30 cellular contexts compared by ENCODE assay signal in the genomic region with DNA sequence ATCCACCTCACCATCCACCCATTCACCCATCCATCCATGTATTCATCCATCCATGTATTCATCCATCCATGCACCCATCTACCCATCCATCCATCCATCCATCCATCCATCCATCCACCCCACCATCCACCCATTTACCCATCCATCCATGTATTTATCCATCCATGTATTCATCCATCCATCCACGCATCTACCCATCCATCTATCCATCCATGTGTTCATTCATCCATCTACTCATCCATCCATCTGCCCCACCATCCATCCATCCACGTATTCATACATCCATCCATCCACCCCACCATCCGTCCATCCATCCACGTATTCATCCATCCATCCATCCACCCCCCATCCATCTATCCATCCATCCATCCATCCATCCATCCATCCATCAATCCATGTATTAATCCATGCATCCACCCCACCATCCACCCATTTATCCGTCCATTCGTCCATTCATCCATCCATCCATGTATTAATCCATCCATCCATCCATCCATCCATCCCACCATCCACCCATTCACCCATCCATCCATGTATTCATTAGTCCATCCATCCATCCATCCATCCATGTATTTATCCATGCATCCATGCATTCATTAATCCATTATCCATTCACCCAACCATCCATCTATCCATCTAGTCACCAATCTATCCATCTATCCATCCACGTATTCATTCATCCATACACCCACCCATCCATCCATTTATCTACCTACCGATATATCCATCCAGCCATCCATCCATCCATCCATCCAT. TPM values are rescaled to one million over a fixed set of nuclear protein-coding genes. Genes with fewer than 3 reads are reported as not detected.
DNase-seq lines count a peak whose midpoint lies in the region; ATAC-seq and TF ChIP-seq lines count a peak whose summit lies in the region.
"Had no signal": no experiment of that assay in that cellular context is flagged by ENCODE, and none has a peak within 500 bp of the region (broad histone marks: within the 10 kb centered on the region; RNA-seq: fewer than 3 reads in every experiment).

No MANE protein-coding gene starts in this region.

- intact Hi-C loops in activated CD4-positive, alpha-beta T cell treated with anti-CD3 and anti-CD28 coated beads for 36 hours (cut with DNase I, micrococcal nuclease) = no loop called here
- intact Hi-C loops in CD4-positive, alpha-beta memory T cell (cut with micrococcal nuclease) = no loop called here
- intact Hi-C loops in naive thymus-derived CD4-positive, alpha-beta T cell (cut with micrococcal nuclease) = no loop called here
- intact Hi-C loops in upper lobe of right lung (cut with DNase I) = no loop called here

- H3K36me3 ChIP-seq in CD4-positive, alpha-beta memory T cell (ENCODE audit: insufficient read depth, low read length) = peaks cover 27% of the 10 kb centered on the region
- H3K36me3 ChIP-seq in naive thymus-derived CD4-positive, alpha-beta T cell (ENCODE audit: control insufficient read depth in 2 of 3, insufficient read depth in 3 of 3, low read length in 3 of 3) = peaks cover 0 to 30% (median 0%) of the 10 kb centered on the region in 3 experiments
- no peaks in the 10 kb centered on the region for H3K36me3 ChIP-seq in upper lobe of right lung
- H3K36me3 ChIP-seq: sigmoid colon had no signal

- POLR2A ChIA-PET in activated CD4-positive, alpha-beta T cell treated with anti-CD3 and anti-CD28 coated beads for 36 hours (lab: Charles Lee) = no interaction called here
- POLR2A ChIA-PET in CD4-positive, alpha-beta memory T cell (lab: Charles Lee; ENCODE audit: partially characterized antibody) = no interaction called here
- POLR2A ChIA-PET in naive thymus-derived CD4-positive, alpha-beta T cell (lab: Charles Lee) = no interaction called here

- no peak overlapping the region for H3K4me3 Mint-ChIP-seq in activated CD4-positive, alpha-beta T cell treated with anti-CD3 and anti-CD28 coated beads for 36 hours
- H3K4me3 Mint-ChIP-seq in CD4-positive, alpha-beta memory T cell = peak overlapping the region; percentile 24 to 80 (median 60)
- H3K4me3 Mint-ChIP-seq in activated naive CD8-positive, alpha-beta T cell = peak overlapping the region; percentile 14
- peak overlapping the region in 8 of 10 donors; percentile 14 to 97 (median 55) for H3K4me3 Mint-ChIP-seq in naive thymus-derived CD4-positive, alpha-beta T cell
- H3K4me3 Mint-ChIP-seq: brain, type B pancreatic cell had no signal

- H3K4me1 ChIP-seq in CD4-positive, alpha-beta memory T cell (ENCODE audit: insufficient read depth, low read length) = peaks cover 52% of the 10 kb centered on the region
- H3K4me1 ChIP-seq in naive thymus-derived CD4-positive, alpha-beta T cell (ENCODE audit: control insufficient read depth in 2 of 2, insufficient read depth in 2 of 2, low read length in 2 of 2) = peaks cover 39% of the 10 kb centered on the region in 2 donors
- peaks cover 4% of the 10 kb centered on the region for H3K4me1 ChIP-seq in upper lobe of right lung
- H3K4me1 ChIP-seq: psoas muscle, sigmoid colon had no signal

- no peak for TF ChIP-seq CTCF in upper lobe of right lung (IDR thresholded peaks at IDR 0.05)

- no peak for ATAC-seq in activated CD4-positive, alpha-beta T cell treated with anti-CD3 and anti-CD28 coated beads for 36 hours
- no peak for ATAC-seq in naive thymus-derived CD4-positive, alpha-beta T cell
- ATAC-seq in upper lobe of right lung = no peak
- ATAC-seq: heart left ventricle, left ventricle myocardium superior, Panc1, psoas muscle, SK-N-SH treated with all-trans-retinoic acid at 6 μM for 48 hours had no signal

- CTCF ChIA-PET in activated CD4-positive, alpha-beta T cell treated with anti-CD3 and anti-CD28 coated beads for 36 hours (lab: Charles Lee) = no interaction called here
- CTCF ChIA-PET in CD4-positive, alpha-beta memory T cell (lab: Charles Lee; ENCODE audit: partially characterized antibody) = no interaction called here
- CTCF ChIA-PET in naive thymus-derived CD4-positive, alpha-beta T cell (lab: Charles Lee) = no interaction called here

- H3K27ac Mint-ChIP-seq in activated CD4-positive, alpha-beta T cell treated with anti-CD3 and anti-CD28 coated beads for 36 hours = peak overlapping the region; percentile 42
- H3K27ac Mint-ChIP-seq in CD4-positive, alpha-beta memory T cell = peak overlapping the region; percentile 52 to 85 (median 62)
- no peak overlapping the region for H3K27ac Mint-ChIP-seq in activated naive CD8-positive, alpha-beta T cell
- H3K27ac Mint-ChIP-seq in naive thymus-derived CD4-positive, alpha-beta T cell = peak overlapping the region in 5 of 9 donors; percentile 33 to 67 (median 46)
- H3K27ac Mint-ChIP-seq: brain, IgD-negative memory B cell, type B pancreatic cell had no signal

- peaks cover 48% of the 10 kb centered on the region for H3K4me1 Mint-ChIP-seq in activated CD4-positive, alpha-beta T cell treated with anti-CD3 and anti-CD28 coated beads for 36 hours
- H3K4me1 Mint-ChIP-seq in CD4-positive, alpha-beta memory T cell = peaks cover 33 to 62% (median 49%) of the 10 kb centered on the region in 4 donors
- peaks cover 40% of the 10 kb centered on the region for H3K4me1 Mint-ChIP-seq in activated naive CD8-positive, alpha-beta T cell (ENCODE audit: low read depth)
- H3K4me1 Mint-ChIP-seq in naive thymus-derived CD4-positive, alpha-beta T cell = peaks cover 30 to 58% (median 45%) of the 10 kb centered on the region in 7 donors
- H3K4me1 Mint-ChIP-seq: brain had no signal

- H3K36me3 Mint-ChIP-seq in activated CD4-positive, alpha-beta T cell treated with anti-CD3 and anti-CD28 coated beads for 36 hours (ENCODE audit: low read depth) = peaks cover 16% of the 10 kb centered on the region
- H3K36me3 Mint-ChIP-seq in CD4-positive, alpha-beta memory T cell = peaks cover 37 to 39% of the 10 kb centered on the region in 2 donors
- peaks cover 5% of the 10 kb centered on the region for H3K36me3 Mint-ChIP-seq in activated naive CD8-positive, alpha-beta T cell
- peaks cover 5 to 35% (median 19%) of the 10 kb centered on the region in 5 donors for H3K36me3 Mint-ChIP-seq in naive thymus-derived CD4-positive, alpha-beta T cell
- H3K36me3 Mint-ChIP-seq: brain, type B pancreatic cell had no signal

- no peaks in the 10 kb centered on the region for H3K27me3 Mint-ChIP-seq in activated CD4-positive, alpha-beta T cell treated with anti-CD3 and anti-CD28 coated beads for 36 hours
- no peaks in the 10 kb centered on the region for H3K27me3 Mint-ChIP-seq in CD4-positive, alpha-beta memory T cell
- H3K27me3 Mint-ChIP-seq in activated naive CD8-positive, alpha-beta T cell = no peaks in the 10 kb centered on the region
- no peaks in the 10 kb centered on the region for H3K27me3 Mint-ChIP-seq in naive thymus-derived CD4-positive, alpha-beta T cell
- H3K27me3 Mint-ChIP-seq: IgD-negative memory B cell, naive B cell had no signal

- H3K27ac ChIP-seq in CD4-positive, alpha-beta memory T cell (ENCODE audit: low read depth, low read length) = no peak overlapping the region
- no peak overlapping the region for H3K27ac ChIP-seq in naive thymus-derived CD4-positive, alpha-beta T cell (ENCODE audit: low read depth, low read length)
- H3K27ac ChIP-seq in upper lobe of right lung = no peak overlapping the region
- H3K27ac ChIP-seq: GM23248, heart left ventricle, psoas muscle, sigmoid colon had no signal

- no peaks in the 10 kb centered on the region for H3K9me3 Mint-ChIP-seq in activated CD4-positive, alpha-beta T cell treated with anti-CD3 and anti-CD28 coated beads for 36 hours (ENCODE audit: low read depth)
- peaks cover 0 to 3% (median 0%) of the 10 kb centered on the region in 8 donors for H3K9me3 Mint-ChIP-seq in CD4-positive, alpha-beta memory T cell
- H3K9me3 Mint-ChIP-seq in activated naive CD8-positive, alpha-beta T cell (ENCODE audit: low read depth) = no peaks in the 10 kb centered on the region
- peaks cover 0 to 12% (median 0%) of the 10 kb centered on the region in 11 donors for H3K9me3 Mint-ChIP-seq in naive thymus-derived CD4-positive, alpha-beta T cell
- H3K9me3 Mint-ChIP-seq: IgD-negative memory B cell, type B pancreatic cell had no signal

- no peaks in the 10 kb centered on the region for H3K27me3 ChIP-seq in CD4-positive, alpha-beta memory T cell (ENCODE audit: insufficient read depth, low read length)
- no peaks in the 10 kb centered on the region for H3K27me3 ChIP-seq in naive thymus-derived CD4-positive, alpha-beta T cell (ENCODE audit: control insufficient read depth in 2 of 2, insufficient read depth in 2 of 2, low read length in 2 of 2)
- H3K27me3 ChIP-seq in upper lobe of right lung = no peaks in the 10 kb centered on the region
- H3K27me3 ChIP-seq: sigmoid colon had no signal

- no peak overlapping the region for H3K4me3 ChIP-seq in CD4-positive, alpha-beta memory T cell (ENCODE audit: low read length in 2 of 2)
- H3K4me3 ChIP-seq in naive thymus-derived CD4-positive, alpha-beta T cell (ENCODE audit: low read length) = no peak overlapping the region
- H3K4me3 ChIP-seq in upper lobe of right lung = no peak overlapping the region
- H3K4me3 ChIP-seq: GM23248, heart left ventricle, psoas muscle, sigmoid colon had no signal

- H3K9me3 ChIP-seq in CD4-positive, alpha-beta memory T cell (ENCODE audit: control insufficient read depth in 1 of 2, low read length in 2 of 2) = no peaks in the 10 kb centered on the region
- H3K9me3 ChIP-seq in naive thymus-derived CD4-positive, alpha-beta T cell (ENCODE audit: control insufficient read depth in 2 of 3, low read length in 3 of 3) = no peaks in the 10 kb centered on the region
- no peaks in the 10 kb centered on the region for H3K9me3 ChIP-seq in upper lobe of right lung
- H3K9me3 ChIP-seq: heart left ventricle, psoas muscle, sigmoid colon had no signal

- DNase-seq in activated CD4-positive, alpha-beta T cell treated with anti-CD3 and anti-CD28 coated beads for 36 hours = no peak
- no peak for DNase-seq in activated CD4-positive, alpha-beta T cell treated with anti-CD3 and anti-CD28 coated beads, Interleukin-2, amount 50 U/mL, for 1 hour
- DNase-seq in CD4-positive, alpha-beta memory T cell = no peak
- no peak for DNase-seq in naive thymus-derived CD4-positive, alpha-beta T cell
- no peak for DNase-seq in upper lobe of right lung
- no peak for DNase-seq in SKM-1 treated with dmso at 0.1 percent for 144 hours (lab: John Stamatoyannopoulos, UW; ENCODE audit: unreplicated experiment)
- DNase-seq in activated naive CD4-positive, alpha-beta T cell treated with Interleukin-2 at 50 U/mL for 16 hours = no peak
- DNase-seq: activated CD4-positive, alpha-beta T cell treated with anti-CD3 and anti-CD28 coated beads, Interleukin-2, amount 50 U/mL, for 48 hours; activated gamma-delta T cell; activated T-cell treated with anti-CD3 and anti-CD28 coated beads for 4 hours; foreskin melanocyte; GM23248; heart left ventricle; kidney; left ventricle myocardium superior; naive B cell; NCI-H146; NCI-H345; NCI-H69; psoas muscle; Right ventricle myocardium superior; sigmoid colon; stimulated activated CD4-positive, alpha-beta T cell treated with anti-CD3 and anti-CD28 coated beads, Interleukin-12 subunit alpha, Interleukin-12 subunit beta, amount 100 ng/mL, for 4 hours; stimulated activated CD4-positive, alpha-beta T cell treated with anti-CD3 and anti-CD28 coated beads, Interleukin-4, amount 100 ng/mL, for 1 hour had no signal

RNA-seq across cellular contexts. Expression of a gene that starts 2.6 kb away (rescaled TPM):
- total RNA-seq in activated CD4-positive, alpha-beta T cell treated with anti-CD3 and anti-CD28 coated beads for 36 hours = 10 to 100 TPM; 17.2 to 20.0 TPM
- 10 to 100 TPM; 39.3 to 42.1 TPM for total RNA-seq in CD4-positive, alpha-beta memory T cell
- polyA plus RNA-seq in CD4-positive, alpha-beta memory T cell = 10 to 100 TPM; 35.0 to 55.1 TPM
- total RNA-seq in naive thymus-derived CD4-positive, alpha-beta T cell = 100 to 1,000 TPM in 1 of 5 experiments, 10 to 100 TPM in 4; 17.7 to 110 (median 25.0) TPM
- 10 to 100 TPM; 17.6 to 24.1 TPM for polyA plus RNA-seq in naive thymus-derived CD4-positive, alpha-beta T cell
- total RNA-seq in upper lobe of right lung = 6.2 TPM
- total RNA-seq: GM23248 had no signal
- polyA plus RNA-seq: GM23248 had no signal

RNA-seq across cellular contexts. Expression of a gene that starts 13.5 kb away (rescaled TPM):
- 10 to 100 TPM; 17.4 to 20.1 TPM for total RNA-seq in activated CD4-positive, alpha-beta T cell treated with anti-CD3 and anti-CD28 coated beads for 36 hours
- total RNA-seq in CD4-positive, alpha-beta memory T cell = 10 to 100 TPM; 51.6 to 53.9 TPM
- polyA plus RNA-seq in CD4-positive, alpha-beta memory T cell = 10 to 100 TPM in 1 of 2 donors, 1 to 10 TPM in 1; 4.3 to 16.7 TPM
- total RNA-seq in naive thymus-derived CD4-positive, alpha-beta T cell = 10 to 100 TPM; 36.0 to 58.7 (median 50.6) TPM
- polyA plus RNA-seq in naive thymus-derived CD4-positive, alpha-beta T cell = 10 to 100 TPM; 10.2 to 20.3 TPM
- total RNA-seq in upper lobe of right lung = 23.1 TPM
